Comparison of ENCODE assay signal across 10 cellular contexts in genomic region chr20:21512634-21513180, GRCh38. TPM values are rescaled to one million over a fixed set of nuclear protein-coding genes. Genes with fewer than 3 reads are reported as not detected.
DNase-seq lines count a peak whose midpoint lies in the region; ATAC-seq, FAIRE-seq and TF ChIP-seq lines count a peak whose summit lies in the region.
"Had no signal": no experiment of that assay in that cellular context is flagged by ENCODE, and none has a peak within 500 bp of the region (broad histone marks: within the 10 kb centered on the region; RNA-seq: fewer than 3 reads in every experiment).

No MANE protein-coding gene starts in this region.

- peaks cover 79% of the 10 kb centered on the region for H3K27me3 Mint-ChIP-seq in activated CD4-positive, alpha-beta T cell treated with anti-CD3 and anti-CD28 coated beads, Interleukin-2, amount 10 ng/mL, durations not matched to agents 7 days and 5 days
- H3K27me3 Mint-ChIP-seq in WTC11 (ENCODE audit: low read depth): peaks cover 93% of the 10 kb centered on the region
- peaks cover 79 to 90% of the 10 kb centered on the region in 2 donors for H3K27me3 Mint-ChIP-seq in stimulated activated naive B cell treated with anti-CD40 and anti-IgM and Interleukin-4, amounts not matched to agents 10 μg/mL and 1 μg/mL and 100 μg/mL, for 72 hours

- DNase-seq in activated CD4-positive, alpha-beta T cell treated with anti-CD3 and anti-CD28 coated beads, Interleukin-2, amount 10 ng/mL, durations not matched to agents 7 days and 5 days: no peak
- DNase-seq in activated CD4-positive, alpha-beta T cell treated with anti-CD3 and anti-CD28 coated beads, Interleukin-2, amount 50 U/mL, for 1 hour: no peak
- DNase-seq in WTC11 (ENCODE audit: low spot score) (no peak), hypothalamus (lab: John Stamatoyannopoulos, UW) (peak in 27 of 51 donors; percentile 23 to 74 (median 47)), small intestine (no peak), lower leg skin (ENCODE audit: low spot score in 2 of 2) (no peak), sigmoid colon (no peak)
- DNase-seq in stimulated activated naive B cell treated with anti-CD40 and anti-IgM and Interleukin-4, amounts not matched to agents 10 μg/mL and 1 μg/mL and 100 μg/mL, for 72 hours: no peak

- POLR2A ChIA-PET in activated CD4-positive, alpha-beta T cell treated with anti-CD3 and anti-CD28 coated beads, Interleukin-2, amount 10 ng/mL, durations not matched to agents 7 days and 5 days (lab: Charles Lee): no interaction called here
- POLR2A ChIA-PET in WTC11 (lab: Charles Lee): interaction anchor here (1.0 kb wide), 1 partner anchor 190 kb away, joined by 3 read pairs; no protein-coding TSS in a partner anchor

- WGBS in small intestine, 3 donors: 1 to 3% (median 2%) methylated on average over 33 to 34 of the region's 34 CpGs
- WGBS in lower leg skin, 2 donors: 1% methylated on average over 34 of the region's 34 CpGs
- 2 to 5% methylated on average over 34 of the region's 34 CpGs for WGBS in sigmoid colon, 2 donors

- TF ChIP-seq CTCF in WTC11 (IDR thresholded peaks at IDR 0.05) (no peak), lower leg skin (IDR thresholded peaks at IDR 0.05) (no peak), sigmoid colon (IDR thresholded peaks at IDR 0.05) (no peak)

- no peak for TF ChIP-seq EP300 in sigmoid colon (IDR thresholded peaks at IDR 0.05)

- no peak overlapping the region for H3K4me3 Mint-ChIP-seq in activated CD4-positive, alpha-beta T cell treated with anti-CD3 and anti-CD28 coated beads, Interleukin-2, amount 10 ng/mL, durations not matched to agents 7 days and 5 days
- peak overlapping the region; percentile 60 for H3K4me3 Mint-ChIP-seq in WTC11
- H3K4me3 Mint-ChIP-seq in stimulated activated naive B cell treated with anti-CD40 and anti-IgM and Interleukin-4, amounts not matched to agents 10 μg/mL and 1 μg/mL and 100 μg/mL, for 72 hours: peak overlapping the region; percentile 53 to 60

- H3K27ac ChIP-seq in small intestine (ENCODE audit: low read depth in 1 of 2, low read length in 1 of 2) (no peak overlapping the region), sigmoid colon (no peak overlapping the region)

- no peak for ATAC-seq in WTC11
- no peak for ATAC-seq in stimulated activated naive B cell treated with anti-CD40 and anti-IgM and Interleukin-4, amounts not matched to agents 10 μg/mL and 1 μg/mL and 100 μg/mL, for 72 hours (replicated peaks)
- ATAC-seq: esophagus mucosa had no signal

- CTCF ChIA-PET in activated CD4-positive, alpha-beta T cell treated with anti-CD3 and anti-CD28 coated beads, Interleukin-2, amount 10 ng/mL, durations not matched to agents 7 days and 5 days (lab: Charles Lee): interaction anchor here (1.4 kb wide), 1 partner anchor 277 kb away, joined by 4 read pairs; no protein-coding TSS in a partner anchor
- CTCF ChIA-PET in WTC11 (lab: Charles Lee): interaction anchor here (0.9 to 1.1 kb wide), 3 partner anchors 9 to 649 kb away, joined by 3 to 4 read pairs (median 3); no protein-coding TSS in a partner anchor

- peaks cover 0 to 11% of the 10 kb centered on the region in 2 donors for H3K4me1 ChIP-seq in small intestine (ENCODE audit: control insufficient read depth in 2 of 2, insufficient read depth in 1 of 2, low read depth in 1 of 2, low read length in 1 of 2)
- H3K4me1 ChIP-seq in sigmoid colon: peaks cover 0 to 72% (median 69%) of the 10 kb centered on the region in 4 donors

- H3K9me3 ChIP-seq in small intestine (ENCODE audit: control insufficient read depth, low read depth) (no peaks in the 10 kb centered on the region), sigmoid colon (no peaks in the 10 kb centered on the region)

- no peaks in the 10 kb centered on the region for H3K9me3 Mint-ChIP-seq in activated CD4-positive, alpha-beta T cell treated with anti-CD3 and anti-CD28 coated beads, Interleukin-2, amount 10 ng/mL, durations not matched to agents 7 days and 5 days
- H3K9me3 Mint-ChIP-seq in WTC11: no peaks in the 10 kb centered on the region
- peaks cover 0 to 3% of the 10 kb centered on the region in 2 donors for H3K9me3 Mint-ChIP-seq in stimulated activated naive B cell treated with anti-CD40 and anti-IgM and Interleukin-4, amounts not matched to agents 10 μg/mL and 1 μg/mL and 100 μg/mL, for 72 hours

- H3K4me1 Mint-ChIP-seq in activated CD4-positive, alpha-beta T cell treated with anti-CD3 and anti-CD28 coated beads, Interleukin-2, amount 10 ng/mL, durations not matched to agents 7 days and 5 days: peaks cover 27% of the 10 kb centered on the region
- H3K4me1 Mint-ChIP-seq in WTC11: peaks cover 51% of the 10 kb centered on the region
- H3K4me1 Mint-ChIP-seq in stimulated activated naive B cell treated with anti-CD40 and anti-IgM and Interleukin-4, amounts not matched to agents 10 μg/mL and 1 μg/mL and 100 μg/mL, for 72 hours: peaks cover 34 to 48% of the 10 kb centered on the region in 2 donors

- H3K36me3 Mint-ChIP-seq in activated CD4-positive, alpha-beta T cell treated with anti-CD3 and anti-CD28 coated beads, Interleukin-2, amount 10 ng/mL, durations not matched to agents 7 days and 5 days (ENCODE audit: low read depth): peaks cover 4% of the 10 kb centered on the region
- H3K36me3 Mint-ChIP-seq in WTC11: no peaks in the 10 kb centered on the region
- H3K36me3 Mint-ChIP-seq in stimulated activated naive B cell treated with anti-CD40 and anti-IgM and Interleukin-4, amounts not matched to agents 10 μg/mL and 1 μg/mL and 100 μg/mL, for 72 hours: peaks cover 5% of the 10 kb centered on the region in 2 donors

- FAIRE-seq in small intestine (lab: Jason Lieb, UNC): no peak

- intact Hi-C loops in lower leg skin (cut with DNase I; ENCODE audit: low total_unique reads): no loop called here
- intact Hi-C loops in sigmoid colon (cut with DNase I): no loop called here

- H3K27me3 ChIP-seq in small intestine (ENCODE audit: control insufficient read depth in 2 of 2, insufficient read depth in 2 of 2, low read length in 2 of 2) (peaks cover 33 to 65% of the 10 kb centered on the region in 2 donors), sigmoid colon (peaks cover 83 to 100% (median 100%) of the 10 kb centered on the region in 3 donors)

- no peak for TF ChIP-seq POLR2A in lower leg skin (IDR thresholded peaks at IDR 0.05)
- no peak for TF ChIP-seq POLR2A in sigmoid colon (IDR thresholded peaks at IDR 0.05)

- peak overlapping the region; percentile 54 for H3K27ac Mint-ChIP-seq in activated CD4-positive, alpha-beta T cell treated with anti-CD3 and anti-CD28 coated beads, Interleukin-2, amount 10 ng/mL, durations not matched to agents 7 days and 5 days
- no peak overlapping the region for H3K27ac Mint-ChIP-seq in WTC11
- peak overlapping the region; percentile 69 for H3K27ac Mint-ChIP-seq in stimulated activated naive B cell treated with anti-CD40 and anti-IgM and Interleukin-4, amounts not matched to agents 10 μg/mL and 1 μg/mL and 100 μg/mL, for 72 hours

- H3K36me3 ChIP-seq in small intestine (ENCODE audit: control insufficient read depth in 2 of 2, insufficient read depth in 2 of 2, low read length in 2 of 2): no peaks in the 10 kb centered on the region
- no peaks in the 10 kb centered on the region for H3K36me3 ChIP-seq in sigmoid colon

- H3K4me3 ChIP-seq in small intestine (ENCODE audit: low read depth in 1 of 2, low read length in 2 of 2): no peak overlapping the region
- H3K4me3 ChIP-seq in lower leg skin (ENCODE audit: low read depth, poor library complexity, severe bottlenecking): no peak overlapping the region
- H3K4me3 ChIP-seq in sigmoid colon: peak overlapping the region in 2 of 4 donors; percentile 27 to 41

TF ChIP-seq in WTC11, 78 proteins besides CTCF, POLR2A, EP300 and RAD21 (continues in another document):
- TF ChIP-seq E2F5 (CRISPR knock-in tag; IDR thresholded peaks at IDR 0.05) (no peak), NR2C2 (CRISPR knock-in tag; IDR thresholded peaks at IDR 0.05) (no peak), ZBTB21 (CRISPR knock-in tag; IDR thresholded peaks at IDR 0.05; ENCODE audit: borderline replicate concordance) (no peak), STAT6 (CRISPR knock-in tag; conservative IDR thresholded peaks at IDR 0.05; ENCODE audit: low read depth) (no peak)

RNA-seq across cellular contexts. Expression of gene NKX2-2, which starts 1.2 kb away (rescaled TPM):
- total RNA-seq in activated CD4-positive, alpha-beta T cell treated with anti-CD3 and anti-CD28 coated beads, Interleukin-2, amount 10 ng/mL, durations not matched to agents 7 days and 5 days: not detected
- total RNA-seq in WTC11 (2021) (not detected in 3 replicates), lower leg skin (not detected), sigmoid colon (not detected)
- polyA plus RNA-seq in small intestine (1 to 10 TPM in 1 of 3 donors, under 1 TPM in 2; 0.54 to 1.1 (median 0.67) TPM), sigmoid colon (under 1 TPM; 0.23 to 0.60 (median 0.46) TPM)
- total RNA-seq: esophagus mucosa had no signal
- polyA plus RNA-seq: BJ had no signal

Comparison
In these comparisons a context has a peak if more than half of its experiments do, and no peak if none do; other contexts are left out.
1. DNase-seq: peak in hypothalamus (27 of 51); none in activated CD4-positive, alpha-beta T cell treated with anti-CD3 and anti-CD28 coated beads, Interleukin-2, amount 10 ng/mL, durations not matched to agents 7 days and 5 days (single experiment), activated CD4-positive, alpha-beta T cell treated with anti-CD3 and anti-CD28 coated beads, Interleukin-2, amount 50 U/mL, for 1 hour (single experiment), WTC11 (single experiment), stimulated activated naive B cell treated with anti-CD40 and anti-IgM and Interleukin-4, amounts not matched to agents 10 μg/mL and 1 μg/mL and 100 μg/mL, for 72 hours (single experiment), small intestine (single experiment), lower leg skin (0 of 2) and sigmoid colon (single experiment).